Comparison of ENCODE assay signal across 29 cellular contexts in the genomic region with DNA sequence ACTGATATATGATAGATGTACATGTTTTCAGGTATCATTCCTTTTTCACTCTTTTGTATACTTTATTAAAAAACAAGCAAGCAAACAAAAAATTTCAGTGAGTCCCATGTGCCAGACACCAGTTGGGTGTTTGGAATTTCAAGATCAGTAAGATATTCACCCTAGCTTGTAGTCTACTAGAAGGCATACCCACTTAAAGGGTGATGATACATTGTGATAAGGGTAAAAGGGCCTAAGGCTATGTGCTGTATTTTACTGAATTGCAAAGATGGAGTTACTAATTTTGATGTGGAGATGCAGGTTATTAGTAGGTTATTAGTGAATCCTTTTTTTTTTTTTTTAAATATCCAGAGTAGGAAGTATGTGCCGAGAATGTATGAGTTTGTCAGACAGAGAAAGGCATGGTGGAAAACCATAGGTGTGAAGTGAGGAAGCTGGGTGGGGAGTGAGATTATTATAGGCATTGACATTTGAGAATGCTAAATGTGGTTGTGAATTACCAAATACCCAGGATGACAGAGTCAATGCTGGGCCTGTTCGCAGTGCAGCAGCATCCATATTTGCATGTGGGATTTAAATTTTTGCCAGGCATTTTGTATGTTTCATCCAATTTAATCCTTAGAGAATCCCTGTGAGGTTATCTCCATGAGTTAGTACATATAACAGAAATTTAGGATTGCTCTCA. TPM values are rescaled to one million over a fixed set of nuclear protein-coding genes. Genes with fewer than 3 reads are reported as not detected.
A peak's percentile ranks its signal among the peaks of the same experiment; 100 is the strongest.
DNase-seq lines count a peak whose midpoint lies in the region; ATAC-seq and TF ChIP-seq lines count a peak whose summit lies in the region.
"Had no signal": no experiment of that assay in that cellular context is flagged by ENCODE, and none has a peak within 500 bp of the region (broad histone marks: within the 10 kb centered on the region; RNA-seq: fewer than 3 reads in every experiment).

No MANE protein-coding gene starts in this region.

- TF ChIP-seq CTCF in A673 (conservative IDR thresholded peaks at IDR 0.05; ENCODE audit: low read depth, low read length) (no peak), hepatocyte (IDR thresholded peaks at IDR 0.05; ENCODE audit: poor library complexity) (no peak), GM20000 (IDR thresholded peaks at IDR 0.05; ENCODE audit: extremely low read depth, missing control alignments) (no peak), foreskin keratinocyte (conservative IDR thresholded peaks at IDR 0.05) (no peak)
- TF ChIP-seq CTCF in CD8-positive, alpha-beta T cell (IDR thresholded peaks at IDR 0.05) = no peak

- no peak overlapping the region for H3K4me3 Mint-ChIP-seq in CD8-positive, alpha-beta T cell
- H3K4me3 Mint-ChIP-seq in naive B cell = no peak overlapping the region
- H3K4me3 Mint-ChIP-seq: activated naive CD4-positive, alpha-beta T cell treated with anti-CD3 and anti-CD28 coated beads, Interleukin-2, amount 10 ng/mL, durations not matched to agents 7 days and 5 days had no signal

- H3K36me3 ChIP-seq in A673 (ENCODE audit: insufficient read depth, low read length, poor library complexity, severe bottlenecking) = no peaks in the 10 kb centered on the region
- no peaks in the 10 kb centered on the region for H3K36me3 ChIP-seq in CD8-positive, alpha-beta T cell (ENCODE audit: insufficient read depth, low read length)
- H3K36me3 ChIP-seq in SK-N-MC (ENCODE audit: insufficient read depth, low read length) = no peaks in the 10 kb centered on the region
- no peaks in the 10 kb centered on the region for H3K36me3 ChIP-seq in hepatocyte (replicated peaks; ENCODE audit: insufficient read depth, low read depth)
- H3K36me3 ChIP-seq: gastroesophageal sphincter, neutrophil, right atrium auricular region, SJCRH30, thyroid gland had no signal

- H3K27me3 ChIP-seq in A673 (replicated peaks; ENCODE audit: insufficient read depth, low read depth, low read length, poor library complexity) = no peaks in the 10 kb centered on the region
- H3K27me3 ChIP-seq in CD8-positive, alpha-beta T cell (ENCODE audit: insufficient read depth, low read length) = no peaks in the 10 kb centered on the region
- H3K27me3 ChIP-seq in hepatocyte = no peaks in the 10 kb centered on the region
- no peaks in the 10 kb centered on the region for H3K27me3 ChIP-seq in foreskin keratinocyte
- H3K27me3 ChIP-seq: gastroesophageal sphincter, neutrophil, right atrium auricular region, SJCRH30, thyroid gland had no signal

- peaks cover 86% of the 10 kb centered on the region for H3K4me1 ChIP-seq in A673 (ENCODE audit: insufficient read depth, low read length, poor library complexity, severe bottlenecking)
- H3K4me1 ChIP-seq in CD8-positive, alpha-beta T cell (ENCODE audit: insufficient read depth, low read length) = peaks cover 73% of the 10 kb centered on the region
- no peaks in the 10 kb centered on the region for H3K4me1 ChIP-seq in hepatocyte (ENCODE audit: insufficient read depth)
- no peaks in the 10 kb centered on the region for H3K4me1 ChIP-seq in foreskin keratinocyte

- peak overlapping the region; percentile 19 for H3K27ac Mint-ChIP-seq in CD8-positive, alpha-beta T cell
- peak overlapping the region in 4 of 6 donors; percentile 28 to 62 (median 46) for H3K27ac Mint-ChIP-seq in naive B cell
- H3K27ac Mint-ChIP-seq: activated naive CD4-positive, alpha-beta T cell treated with anti-CD3 and anti-CD28 coated beads, Interleukin-2, amount 10 ng/mL, durations not matched to agents 7 days and 5 days had no signal

- no peak for DNase-seq in A673 (ENCODE audit: low spot score)
- DNase-seq in CD8-positive, alpha-beta T cell = no peak
- no peak for DNase-seq in SK-N-MC (ENCODE audit: low read depth, low spot score)
- no peak for DNase-seq in naive B cell
- DNase-seq in hepatocyte (ENCODE audit: low spot score) = no peak
- DNase-seq in HT-29 (ENCODE audit: low spot score) = no peak
- no peak for DNase-seq in GM20000 (ENCODE audit: low spot score)
- DNase-seq in foreskin keratinocyte = no peak
- DNase-seq: activated CD4-positive, alpha-beta T cell treated with anti-CD3 and anti-CD28 coated beads, Interleukin-2, amount 50 U/mL, for 4 hours; activated CD4-positive, CD25-positive, alpha-beta regulatory T cell; activated CD8-positive, alpha-beta memory T cell treated with anti-CD3 and anti-CD28 coated beads, Interleukin-2, amount 50 U/mL, for 4 hours; activated naive CD4-positive, alpha-beta T cell treated with anti-CD3 and anti-CD28 coated beads, Interleukin-2, amount 10 ng/mL, durations not matched to agents 7 days and 5 days; anterior cingulate cortex; COR-L47; DMS53; HCEC 1CT; hypothalamus; Karpas-422; left colon; NCI-H1417 treated with DMSO at 0.1 percent for 48 hours; NCI-H774; posterior cingulate gyrus; stimulated activated CD8-positive, alpha-beta memory T cell treated with anti-CD3 and anti-CD28 coated beads, Interleukin-4, amount 100 ng/mL, for 48 hours; T-cell; thyroid gland had no signal

- H3K9me3 Mint-ChIP-seq in CD8-positive, alpha-beta T cell = no peaks in the 10 kb centered on the region
- H3K9me3 Mint-ChIP-seq in naive B cell = no peaks in the 10 kb centered on the region
- H3K9me3 Mint-ChIP-seq: T-cell had no signal

- H3K9me3 ChIP-seq in A673 (ENCODE audit: low read depth, low read length, poor library complexity, severe bottlenecking) (no peaks in the 10 kb centered on the region), SK-N-MC (ENCODE audit: low read depth, low read length) (no peaks in the 10 kb centered on the region), hepatocyte (ENCODE audit: low read depth) (no peaks in the 10 kb centered on the region)
- no peaks in the 10 kb centered on the region for H3K9me3 ChIP-seq in CD8-positive, alpha-beta T cell (ENCODE audit: low read length)
- H3K9me3 ChIP-seq: gastroesophageal sphincter, neutrophil, right atrium auricular region, SJCRH30, thyroid gland had no signal

- H3K4me3 ChIP-seq in A673 (ENCODE audit: low read depth, low read length, poor library complexity, severe bottlenecking) (no peak overlapping the region), SK-N-MC (peak overlapping the region; percentile 36), hepatocyte (no peak overlapping the region)
- H3K4me3 ChIP-seq in CD8-positive, alpha-beta T cell (ENCODE audit: low read depth, low read length) = no peak overlapping the region
- H3K4me3 ChIP-seq: gastroesophageal sphincter, right atrium auricular region, SJCRH30, thyroid gland had no signal

- H3K4me1 Mint-ChIP-seq in CD8-positive, alpha-beta T cell (ENCODE audit: low read depth) = peaks cover 85% of the 10 kb centered on the region
- peaks cover 53 to 81% (median 80%) of the 10 kb centered on the region in 3 donors for H3K4me1 Mint-ChIP-seq in naive B cell

- intact Hi-C loops in A673 (cut with micrococcal nuclease; ENCODE audit: unreplicated experiment) = no loop called here
- intact Hi-C loops in CD8-positive, alpha-beta T cell (cut with DNase I, micrococcal nuclease) = no loop called here

- H3K27ac ChIP-seq in A673 (ENCODE audit: low read depth, low read length, poor library complexity, severe bottlenecking) (peak overlapping the region; percentile 54), SK-N-MC (peak overlapping the region; percentile 68), hepatocyte (no peak overlapping the region), foreskin keratinocyte (no peak overlapping the region)
- no peak overlapping the region for H3K27ac ChIP-seq in CD8-positive, alpha-beta T cell (ENCODE audit: low read depth, low read length)
- H3K27ac ChIP-seq: gastroesophageal sphincter, neutrophil, right atrium auricular region, SJCRH30, thyroid gland had no signal

- POLR2A ChIA-PET in A673 (lab: Charles Lee; ENCODE audit: low non-redundant PET) = interaction anchor here (0.7 kb wide), 1 partner anchor 110 kb away, joined by 4 read pairs; no protein-coding TSS in a partner anchor
- POLR2A ChIA-PET in CD8-positive, alpha-beta T cell (lab: Charles Lee) = no interaction called here

- H2AFZ ChIP-seq in hepatocyte = no peak overlapping the region

- peaks cover 66% of the 10 kb centered on the region for H3K79me2 ChIP-seq in hepatocyte

- ATAC-seq in CD8-positive, alpha-beta T cell = no peak
- no peak for ATAC-seq in naive B cell (ENCODE audit: low read depth in 2 of 2)
- ATAC-seq in foreskin keratinocyte = no peak
- ATAC-seq: gastroesophageal sphincter, left colon, T-cell had no signal

- H3K9me2 ChIP-seq in hepatocyte (replicated peaks; ENCODE audit: insufficient read depth) = no peaks in the 10 kb centered on the region

- BruUV-seq in A673 (replicated peaks; lab: Mats Ljungman, UMichigan) = no TSS peak

- H4K20me1 ChIP-seq in hepatocyte (ENCODE audit: insufficient read depth, poor library complexity, severe bottlenecking) = no peaks in the 10 kb centered on the region

- peaks cover 5% of the 10 kb centered on the region for H3K36me3 Mint-ChIP-seq in CD8-positive, alpha-beta T cell
- H3K36me3 Mint-ChIP-seq in naive B cell = peaks cover 0 to 6% of the 10 kb centered on the region in 2 donors

- no peak overlapping the region for H3K9ac ChIP-seq in SK-N-MC (ENCODE audit: insufficient read length)

- no peak overlapping the region for H3K4me2 ChIP-seq in hepatocyte

- H3K27me3 Mint-ChIP-seq in CD8-positive, alpha-beta T cell (ENCODE audit: low read depth) = no peaks in the 10 kb centered on the region
- no peaks in the 10 kb centered on the region for H3K27me3 Mint-ChIP-seq in naive B cell
- H3K27me3 Mint-ChIP-seq: activated naive CD4-positive, alpha-beta T cell treated with anti-CD3 and anti-CD28 coated beads, Interleukin-2, amount 10 ng/mL, durations not matched to agents 7 days and 5 days; T-cell had no signal

- WGBS in hepatocyte (ENCODE audit: low lambda C conversion rate, missing lambda C conversion rate) = 93% methylated on average over 2 of the region's 2 CpGs

- CTCF ChIA-PET in A673 (lab: Charles Lee) = no interaction called here
- CTCF ChIA-PET in CD8-positive, alpha-beta T cell (lab: Charles Lee) = no interaction called here

RNA-seq across cellular contexts. Expression of a gene that starts 10.1 kb away (rescaled TPM):
- total RNA-seq in A673 (2021) (56.1 and 59.0 TPM in 2 replicates), hepatocyte (16.5 and 17.0 TPM in 2 replicates), foreskin keratinocyte (18.0 and 18.7 TPM in 2 replicates)
- total RNA-seq in CD8-positive, alpha-beta T cell = 10 to 100 TPM; 61.1 to 67.0 TPM
- polyA plus RNA-seq in naive B cell (ENCODE audit: low read depth in 6 of 6) (10 to 100 TPM; 35.5 to 63.2 (median 46.0) TPM), hepatocyte (12.2 and 13.2 TPM in 2 replicates), foreskin keratinocyte (8.4 and 8.6 TPM in 2 replicates)
- total RNA-seq in HT-29 (2014; rRNA removed; shearing (Covaris generic)) = 24.3 and 27.9 TPM in 2 replicates

Comparison
In these comparisons a context has a peak if more than half of its experiments do, and no peak if none do; other contexts are left out.
1. H3K27ac ChIP-seq: peak in A673 (single experiment) and SK-N-MC (single experiment); none in CD8-positive, alpha-beta T cell (single experiment), hepatocyte (single experiment) and foreskin keratinocyte (single experiment).